In genomic region chr10:34794835-34795234, GRCh38 we compare ENCODE assay signal across 1 cellular context.
TF ChIP-seq lines count a peak whose summit lies in the region.

No MANE protein-coding gene starts in this region.

TF ChIP-seq in WTC11, 78 proteins besides CTCF, POLR2A, EP300 and RAD21 (continued from another document):
- no peak for TF ChIP-seq AR (CRISPR knock-in tag; IDR thresholded peaks at IDR 0.05)
- no peak for TF ChIP-seq MXD4 (CRISPR knock-in tag; IDR thresholded peaks at IDR 0.05; ENCODE audit: borderline replicate concordance)
- TF ChIP-seq ATF1 (CRISPR knock-in tag; IDR thresholded peaks at IDR 0.05), result no peak
- TF ChIP-seq ATF6 (CRISPR knock-in tag; IDR thresholded peaks at IDR 0.05), result no peak
- no peak for TF ChIP-seq ZNF219 (CRISPR knock-in tag; IDR thresholded peaks at IDR 0.05; ENCODE audit: borderline replicate concordance)
- TF ChIP-seq NFYB (CRISPR knock-in tag; conservative IDR thresholded peaks at IDR 0.05; ENCODE audit: low read depth), result no peak
- no peak for TF ChIP-seq SOX15 (CRISPR knock-in tag; IDR thresholded peaks at IDR 0.05)
- TF ChIP-seq, protein P1, sequence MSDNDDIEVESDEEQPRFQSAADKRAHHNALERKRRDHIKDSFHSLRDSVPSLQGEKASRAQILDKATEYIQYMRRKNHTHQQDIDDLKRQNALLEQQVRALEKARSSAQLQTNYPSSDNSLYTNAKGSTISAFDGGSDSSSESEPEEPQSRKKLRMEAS (CRISPR knock-in tag; IDR thresholded peaks at IDR 0.05), result no peak
